ENCODE assay signal across 1 cellular context in the genomic region with DNA sequence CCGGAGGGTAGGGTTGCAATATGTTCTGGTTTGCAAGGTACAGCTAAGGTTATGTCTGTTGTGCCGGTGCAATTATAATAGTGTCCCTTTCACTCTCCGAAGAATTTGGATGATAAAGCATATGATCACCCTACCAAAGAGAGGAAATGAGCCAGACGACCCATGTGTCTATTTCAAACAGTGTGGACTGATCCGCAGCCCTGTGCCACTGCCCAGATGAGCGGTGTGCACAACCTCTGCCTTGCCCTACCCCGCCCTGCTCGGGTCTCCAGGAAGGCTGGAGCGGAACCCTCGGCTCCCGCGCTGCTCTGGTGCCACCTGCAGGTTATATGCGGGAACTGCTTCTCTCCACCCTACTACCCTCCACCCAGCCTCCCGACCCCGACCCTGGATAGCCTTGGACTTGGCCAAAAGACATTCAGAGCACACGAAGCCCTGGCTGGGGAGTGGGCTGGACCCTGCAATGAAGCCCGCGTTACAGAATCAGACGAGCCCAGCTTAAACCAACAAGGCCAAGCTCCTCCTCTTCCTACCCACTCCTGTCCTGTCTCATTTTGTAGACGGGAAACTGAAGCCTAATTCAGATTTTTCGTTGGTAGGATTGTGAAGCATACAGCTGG.
TF ChIP-seq lines count a peak whose summit lies in the region.

No MANE protein-coding gene starts in this region.

TF ChIP-seq in HepG2, 621 proteins besides CTCF, POLR2A, EP300 and RAD21 (continued from another document):
- TF ChIP-seq SP1 (IDR thresholded peaks at IDR 0.05) (no peak), SP1 (CRISPR knock-in tag; IDR thresholded peaks at IDR 0.05) (no peak), ZSCAN29 (CRISPR knock-in tag; conservative IDR thresholded peaks at IDR 0.05) (no peak), HDAC2 (CRISPR knock-in tag; IDR thresholded peaks at IDR 0.05) (no peak), ZNF484 (CRISPR knock-in tag; IDR thresholded peaks at IDR 0.05; ENCODE audit: borderline replicate concordance, low read depth) (no peak), ZNF792 (CRISPR knock-in tag; IDR thresholded peaks at IDR 0.05) (no peak), ZNF510 (CRISPR knock-in tag; IDR thresholded peaks at IDR 0.05; ENCODE audit: low read depth) (no peak), CREB1 (IDR thresholded peaks at IDR 0.05) (no peak), CREB1 (CRISPR knock-in tag; IDR thresholded peaks at IDR 0.05) (no peak), TEAD3 (CRISPR knock-in tag; optimal IDR thresholded peaks at IDR 0.05; ENCODE audit: borderline replicate concordance) (peak; percentile 34), ZNF230 (CRISPR knock-in tag; IDR thresholded peaks at IDR 0.05) (0 out of 2 replicates have a peak, but pooled peaks have one; percentile 70), NFE2L2 (IDR thresholded peaks at IDR 0.05; ENCODE audit: low read length) (no peak), RCOR2 (CRISPR knock-in tag; IDR thresholded peaks at IDR 0.05) (no peak), ZMYM3 (CRISPR knock-in tag; IDR thresholded peaks at IDR 0.05) (no peak), FOXJ3 (CRISPR knock-in tag; IDR thresholded peaks at IDR 0.05; ENCODE audit: borderline replicate concordance) (no peak), SOX6 (IDR thresholded peaks at IDR 0.05) (no peak), SOX6 (CRISPR knock-in tag; IDR thresholded peaks at IDR 0.05) (0 out of 2 replicates have a peak, but pooled peaks have one; percentile 18), ZNF264 (CRISPR knock-in tag; IDR thresholded peaks at IDR 0.05) (no peak), MATR3 (CRISPR knock-in tag; IDR thresholded peaks at IDR 0.05) (no peak), STAG1 (CRISPR knock-in tag; IDR thresholded peaks at IDR 0.05) (peak; percentile 88), ZNF557 (CRISPR knock-in tag; IDR thresholded peaks at IDR 0.05) (no peak), KDM4B (CRISPR knock-in tag; IDR thresholded peaks at IDR 0.05) (no peak), ZNF224 (CRISPR knock-in tag; IDR thresholded peaks at IDR 0.05) (no peak)
- TF ChIP-seq, protein P1, sequence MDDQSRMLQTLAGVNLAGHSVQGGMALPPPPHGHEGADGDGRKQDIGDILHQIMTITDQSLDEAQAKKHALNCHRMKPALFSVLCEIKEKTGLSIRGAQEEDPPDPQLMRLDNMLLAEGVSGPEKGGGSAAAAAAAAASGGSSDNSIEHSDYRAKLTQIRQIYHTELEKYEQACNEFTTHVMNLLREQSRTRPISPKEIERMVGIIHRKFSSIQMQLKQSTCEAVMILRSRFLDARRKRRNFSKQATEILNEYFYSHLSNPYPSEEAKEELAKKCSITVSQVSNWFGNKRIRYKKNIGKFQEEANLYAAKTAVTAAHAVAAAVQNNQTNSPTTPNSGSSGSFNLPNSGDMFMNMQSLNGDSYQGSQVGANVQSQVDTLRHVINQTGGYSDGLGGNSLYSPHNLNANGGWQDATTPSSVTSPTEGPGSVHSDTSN (CRISPR knock-in tag; IDR thresholded peaks at IDR 0.05; ENCODE audit: borderline replicate concordance) = no peak
- TF ChIP-seq, protein P2, sequence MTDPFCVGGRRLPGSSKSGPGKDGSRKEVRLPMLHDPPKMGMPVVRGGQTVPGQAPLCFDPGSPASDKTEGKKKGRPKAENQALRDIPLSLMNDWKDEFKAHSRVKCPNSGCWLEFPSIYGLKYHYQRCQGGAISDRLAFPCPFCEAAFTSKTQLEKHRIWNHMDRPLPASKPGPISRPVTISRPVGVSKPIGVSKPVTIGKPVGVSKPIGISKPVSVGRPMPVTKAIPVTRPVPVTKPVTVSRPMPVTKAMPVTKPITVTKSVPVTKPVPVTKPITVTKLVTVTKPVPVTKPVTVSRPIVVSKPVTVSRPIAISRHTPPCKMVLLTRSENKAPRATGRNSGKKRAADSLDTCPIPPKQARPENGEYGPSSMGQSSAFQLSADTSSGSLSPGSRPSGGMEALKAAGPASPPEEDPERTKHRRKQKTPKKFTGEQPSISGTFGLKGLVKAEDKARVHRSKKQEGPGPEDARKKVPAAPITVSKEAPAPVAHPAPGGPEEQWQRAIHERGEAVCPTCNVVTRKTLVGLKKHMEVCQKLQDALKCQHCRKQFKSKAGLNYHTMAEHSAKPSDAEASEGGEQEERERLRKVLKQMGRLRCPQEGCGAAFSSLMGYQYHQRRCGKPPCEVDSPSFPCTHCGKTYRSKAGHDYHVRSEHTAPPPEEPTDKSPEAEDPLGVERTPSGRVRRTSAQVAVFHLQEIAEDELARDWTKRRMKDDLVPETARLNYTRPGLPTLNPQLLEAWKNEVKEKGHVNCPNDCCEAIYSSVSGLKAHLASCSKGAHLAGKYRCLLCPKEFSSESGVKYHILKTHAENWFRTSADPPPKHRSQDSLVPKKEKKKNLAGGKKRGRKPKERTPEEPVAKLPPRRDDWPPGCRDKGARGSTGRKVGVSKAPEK (CRISPR knock-in tag; IDR thresholded peaks at IDR 0.05; ENCODE audit: borderline replicate concordance) = no peak
- TF ChIP-seq, protein P3, sequence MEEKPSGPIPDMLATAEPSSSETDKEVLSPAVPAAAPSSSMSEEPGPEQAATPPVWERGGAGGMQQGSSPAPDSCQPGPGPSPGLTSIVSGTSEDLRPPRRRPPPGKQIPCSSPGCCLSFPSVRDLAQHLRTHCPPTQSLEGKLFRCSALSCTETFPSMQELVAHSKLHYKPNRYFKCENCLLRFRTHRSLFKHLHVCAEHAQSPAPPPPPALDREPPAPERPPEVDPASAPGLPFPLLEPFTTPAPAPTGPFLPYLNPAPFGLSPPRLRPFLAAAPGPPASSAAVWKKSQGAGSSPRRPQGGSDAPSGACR (CRISPR knock-in tag; IDR thresholded peaks at IDR 0.05) = no peak
- TF ChIP-seq, protein P4, sequence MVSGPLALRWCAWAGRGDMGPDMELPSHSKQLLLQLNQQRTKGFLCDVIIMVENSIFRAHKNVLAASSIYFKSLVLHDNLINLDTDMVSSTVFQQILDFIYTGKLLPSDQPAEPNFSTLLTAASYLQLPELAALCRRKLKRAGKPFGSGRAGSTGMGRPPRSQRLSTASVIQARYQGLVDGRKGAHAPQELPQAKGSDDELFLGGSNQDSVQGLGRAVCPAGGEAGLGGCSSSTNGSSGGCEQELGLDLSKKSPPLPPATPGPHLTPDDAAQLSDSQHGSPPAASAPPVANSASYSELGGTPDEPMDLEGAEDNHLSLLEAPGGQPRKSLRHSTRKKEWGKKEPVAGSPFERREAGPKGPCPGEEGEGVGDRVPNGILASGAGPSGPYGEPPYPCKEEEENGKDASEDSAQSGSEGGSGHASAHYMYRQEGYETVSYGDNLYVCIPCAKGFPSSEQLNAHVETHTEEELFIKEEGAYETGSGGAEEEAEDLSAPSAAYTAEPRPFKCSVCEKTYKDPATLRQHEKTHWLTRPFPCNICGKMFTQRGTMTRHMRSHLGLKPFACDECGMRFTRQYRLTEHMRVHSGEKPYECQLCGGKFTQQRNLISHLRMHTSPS (CRISPR knock-in tag; IDR thresholded peaks at IDR 0.05; ENCODE audit: low read depth) = no peak
TF ChIP-seq in HepG2: peak in this region for 26.
